In the genomic region with DNA sequence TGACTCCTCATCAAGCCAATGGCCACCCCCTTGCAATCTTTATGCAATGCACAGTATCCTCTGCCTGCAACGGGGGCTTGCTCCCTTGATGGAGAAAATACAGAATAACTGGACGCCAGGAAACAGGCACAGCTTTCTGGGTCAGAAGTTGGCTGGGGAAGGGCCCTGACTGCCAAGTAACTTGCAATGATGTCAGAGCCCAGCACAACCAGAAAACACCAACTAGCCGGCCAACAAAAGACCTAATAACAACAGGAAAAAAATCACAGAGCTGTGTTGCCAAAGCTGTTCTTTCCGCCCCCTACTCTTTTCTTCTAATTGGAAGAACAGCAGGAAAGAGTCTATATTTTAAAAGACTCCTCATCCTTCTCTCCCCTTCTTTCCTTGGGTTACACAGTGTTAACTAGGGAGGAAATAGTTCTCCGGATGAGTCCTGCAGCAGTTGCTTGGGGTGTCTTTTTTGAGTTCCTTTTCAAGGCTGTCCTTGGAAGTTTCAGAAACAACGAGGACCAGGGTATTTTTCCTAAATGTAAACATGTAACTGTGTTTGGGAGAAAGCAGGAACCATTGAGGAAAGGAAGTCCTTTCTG, we compare ENCODE assay signal across 11 cellular contexts. TPM values are rescaled to one million over a fixed set of nuclear protein-coding genes. Genes with fewer than 3 reads are reported as not detected.
DNase-seq lines count a peak whose midpoint lies in the region; ATAC-seq, FAIRE-seq and TF ChIP-seq lines count a peak whose summit lies in the region.
"Had no signal": no experiment of that assay in that cellular context is flagged by ENCODE, and none has a peak within 500 bp of the region (broad histone marks: within the 10 kb centered on the region; RNA-seq: fewer than 3 reads in every experiment).

No MANE protein-coding gene starts in this region.

- CTCF ChIA-PET in endothelial cell of umbilical vein (lab: Charles Lee) = interaction anchor here (0.9 to 6.1 kb wide), 8 partner anchors 11 to 520 kb away, joined by 3 to 91 read pairs (median 12); no protein-coding TSS in a partner anchor
- CTCF ChIA-PET in activated CD8-positive, alpha-beta T cell treated with anti-CD3 and anti-CD28 coated beads, Interleukin-2, amount 10 ng/mL, durations not matched to agents 7 days and 5 days (lab: Charles Lee) = no interaction called here

- BruUV-seq in endothelial cell of umbilical vein (replicated peaks; lab: Mats Ljungman, UMichigan) = no TSS peak

- peak overlapping the region; percentile 12 for H3K9ac ChIP-seq in endothelial cell of umbilical vein (replicated peaks; ENCODE audit: extremely low read depth, insufficient read depth, low read length)
- no peak overlapping the region for H3K9ac ChIP-seq in mesendoderm (ENCODE audit: low read length)

- H4K8ac ChIP-seq in mesendoderm (ENCODE audit: low read depth, low read length) = no peak overlapping the region

- no peaks in the 10 kb centered on the region for H3K36me3 ChIP-seq in Peyer's patch
- H3K36me3 ChIP-seq in endothelial cell of umbilical vein (ENCODE audit: control insufficient read depth in 2 of 2, extremely low read depth in 1 of 2, insufficient read depth in 2 of 2, low read length in 2 of 2) = no peaks in the 10 kb centered on the region
- no peaks in the 10 kb centered on the region for H3K36me3 ChIP-seq in mesendoderm (ENCODE audit: control insufficient read depth, insufficient read depth, low read length)

- TF ChIP-seq POLR2A in Peyer's patch (IDR thresholded peaks at IDR 0.05) (no peak), endothelial cell of umbilical vein (IDR thresholded peaks at IDR 0.05; ENCODE audit: low read depth, low read length) (no peak)

- H4K20me1 ChIP-seq in endothelial cell of umbilical vein (replicated peaks; ENCODE audit: control insufficient read depth, extremely low read depth, insufficient read depth, low read length) = no peaks in the 10 kb centered on the region

- H3K23ac ChIP-seq in mesendoderm (ENCODE audit: low read length) = no peak overlapping the region

- H3K56ac ChIP-seq in mesendoderm (ENCODE audit: low read length) = peak overlapping the region; percentile 38

- peak overlapping the region in 3 of 4 donors; percentile 76 to 93 (median 92) for H3K27ac ChIP-seq in Peyer's patch
- peak overlapping the region; percentile 21 for H3K27ac ChIP-seq in endothelial cell of umbilical vein (ENCODE audit: insufficient read depth, low read depth, low read length)
- H3K27ac ChIP-seq in mesendoderm (ENCODE audit: low read depth, low read length) = no peak overlapping the region
- peak overlapping the region; percentile 89 for H3K27ac ChIP-seq in temporal lobe (ENCODE audit: low read depth, low read length)

- POLR2A ChIA-PET in endothelial cell of umbilical vein (lab: Charles Lee) = no interaction called here
- POLR2A ChIA-PET in activated CD8-positive, alpha-beta T cell treated with anti-CD3 and anti-CD28 coated beads, Interleukin-2, amount 10 ng/mL, durations not matched to agents 7 days and 5 days (lab: Charles Lee) = no interaction called here

- intact Hi-C loops in endothelial cell of umbilical vein (cut with micrococcal nuclease) = loop anchor here (5.0 to 10.0 kb wide), 4 partner anchors 101 to 569 kb away; a partner anchor contains a TSS

- DNase-seq in Peyer's patch = no peak
- peak; percentile 89 for DNase-seq in endothelial cell of umbilical vein (ENCODE audit: low read depth, low spot score)
- DNase-seq in mesendoderm = no peak
- no peak for DNase-seq in activated CD8-positive, alpha-beta T cell treated with anti-CD3 and anti-CD28 coated beads, Interleukin-2, amount 10 ng/mL, durations not matched to agents 7 days and 5 days
- no peak for DNase-seq in activated naive CD4-positive, alpha-beta T cell treated with anti-CD3 and anti-CD28 coated beads, Interleukin-2, amount 50 U/mL, for 16 hours
- DNase-seq: DMS 273 treated with DMSO at 0.1 percent for 48 hours, NCI-H1048, OCI-M1 had no signal

- H3K4me2 ChIP-seq in endothelial cell of umbilical vein (ENCODE audit: insufficient read depth, low read length) = peak overlapping the region; percentile 32
- H3K4me2 ChIP-seq in mesendoderm (ENCODE audit: low read length) = no peak overlapping the region

- no peaks in the 10 kb centered on the region for H3K79me1 ChIP-seq in mesendoderm (ENCODE audit: low read length)

- TF ChIP-seq CTCF in Peyer's patch (IDR thresholded peaks at IDR 0.05) (no peak), endothelial cell of umbilical vein (IDR thresholded peaks at IDR 0.05; ENCODE audit: extremely low read depth in 1 of 2, insufficient read depth in 1 of 2, low read depth in 1 of 2, low read length in 2 of 2) (no peak)

- H4K5ac ChIP-seq in mesendoderm (ENCODE audit: low read length) = no peak overlapping the region

- no peak overlapping the region for H3K27ac Mint-ChIP-seq in activated CD8-positive, alpha-beta T cell treated with anti-CD3 and anti-CD28 coated beads, Interleukin-2, amount 10 ng/mL, durations not matched to agents 7 days and 5 days

- H3K4me3 ChIP-seq in Peyer's patch (peak overlapping the region in 1 of 4 donors; percentile 98), endothelial cell of umbilical vein (replicated peaks in 1 of 3; ENCODE audit: insufficient read depth in 1 of 3, low read depth in 1 of 3, low read length in 3 of 3) (no peak overlapping the region), mesendoderm (ENCODE audit: low read length) (no peak overlapping the region)

- H3K9me3 Mint-ChIP-seq in activated CD8-positive, alpha-beta T cell treated with anti-CD3 and anti-CD28 coated beads, Interleukin-2, amount 10 ng/mL, durations not matched to agents 7 days and 5 days (ENCODE audit: insufficient read depth) = no peaks in the 10 kb centered on the region

- no CpG with 5 or more reads among the region's 6 CpGs for WGBS in mesendoderm (ENCODE audit: extremely low coverage, insufficient coverage, low lambda C conversion rate)

- H3K79me2 ChIP-seq in endothelial cell of umbilical vein (ENCODE audit: control insufficient read depth, insufficient read depth, low read length) = peaks cover 17% of the 10 kb centered on the region
- peaks cover 2% of the 10 kb centered on the region for H3K79me2 ChIP-seq in mesendoderm (ENCODE audit: control insufficient read depth, insufficient read depth, low read length)

- no peak for ATAC-seq in GM18867 (IDR thresholded peaks at IDR 0.05; ENCODE audit: unreplicated experiment)
- no peak for ATAC-seq in activated CD8-positive, alpha-beta T cell treated with anti-CD3 and anti-CD28 coated beads, Interleukin-2, amount 10 ng/mL, durations not matched to agents 7 days and 5 days
- no peak for ATAC-seq in HG03521 (IDR thresholded peaks at IDR 0.05; ENCODE audit: unreplicated experiment)

- H3K27me3 Mint-ChIP-seq in activated CD8-positive, alpha-beta T cell treated with anti-CD3 and anti-CD28 coated beads, Interleukin-2, amount 10 ng/mL, durations not matched to agents 7 days and 5 days (ENCODE audit: low read depth) = peaks cover 38% of the 10 kb centered on the region

- H3K4me3 Mint-ChIP-seq in activated CD8-positive, alpha-beta T cell treated with anti-CD3 and anti-CD28 coated beads, Interleukin-2, amount 10 ng/mL, durations not matched to agents 7 days and 5 days = no peak overlapping the region

- no peak overlapping the region for H2BK120ac ChIP-seq in mesendoderm (ENCODE audit: low read depth, low read length)

- peak overlapping the region; percentile 56 for H3K4ac ChIP-seq in mesendoderm (ENCODE audit: low read depth, low read length)

- H2BK5ac ChIP-seq in mesendoderm (ENCODE audit: low read length) = peak overlapping the region; percentile 32

- H3K9me3 ChIP-seq in Peyer's patch = no peaks in the 10 kb centered on the region
- H3K9me3 ChIP-seq in endothelial cell of umbilical vein (replicated peaks; ENCODE audit: control insufficient read depth, insufficient read depth, low read length) = no peaks in the 10 kb centered on the region

- H3K4me1 Mint-ChIP-seq in activated CD8-positive, alpha-beta T cell treated with anti-CD3 and anti-CD28 coated beads, Interleukin-2, amount 10 ng/mL, durations not matched to agents 7 days and 5 days (ENCODE audit: low read depth) = peaks cover 3% of the 10 kb centered on the region

- H3K18ac ChIP-seq in mesendoderm (ENCODE audit: low read length) = peak overlapping the region; percentile 94

- no peaks in the 10 kb centered on the region for H3K36me3 Mint-ChIP-seq in activated CD8-positive, alpha-beta T cell treated with anti-CD3 and anti-CD28 coated beads, Interleukin-2, amount 10 ng/mL, durations not matched to agents 7 days and 5 days (ENCODE audit: low read depth)

- H2AK5ac ChIP-seq in mesendoderm (ENCODE audit: low read length) = no peak overlapping the region

- H3K9me1 ChIP-seq in endothelial cell of umbilical vein (replicated peaks; ENCODE audit: control insufficient read depth, extremely low read depth, insufficient read depth, low read length) = no peaks in the 10 kb centered on the region

- peak overlapping the region; percentile 72 for H2AFZ ChIP-seq in endothelial cell of umbilical vein (ENCODE audit: low read depth, low read length)

- no peak overlapping the region for H2BK15ac ChIP-seq in mesendoderm (replicated peaks; ENCODE audit: low read depth)

- H3K4me1 ChIP-seq in Peyer's patch (peaks cover 0 to 9% (median 0%) of the 10 kb centered on the region in 4 donors), endothelial cell of umbilical vein (ENCODE audit: control insufficient read depth, extremely low read depth, insufficient read depth, low read length) (peaks cover 19% of the 10 kb centered on the region), mesendoderm (ENCODE audit: control insufficient read depth, low read depth, low read length) (peaks cover 5% of the 10 kb centered on the region)

- dilution Hi-C loops in endothelial cell of umbilical vein (cut with MboI; ENCODE audit: extremely low pct_ligation_motif_present, low sequenced_read_pairs) = no loop called here

- FAIRE-seq in endothelial cell of umbilical vein (lab: Jason Lieb, UNC) = peak; percentile 55

- H3K27me3 ChIP-seq in Peyer's patch (no peaks in the 10 kb centered on the region), endothelial cell of umbilical vein (ENCODE audit: control insufficient read depth in 2 of 2, insufficient read depth in 2 of 2, low read length in 2 of 2) (no peaks in the 10 kb centered on the region), mesendoderm (ENCODE audit: insufficient read depth, low read length, poor library complexity) (no peaks in the 10 kb centered on the region)

RNA-seq across cellular contexts. Expression of a gene that starts 1.4 kb away (rescaled TPM):
- 100 to 1,000 TPM in 2 of 4 donors, 10 to 100 TPM in 2; 12.4 to 120 (median 105) TPM for total RNA-seq in Peyer's patch
- total RNA-seq in endothelial cell of umbilical vein = 22.5 and 26.7 TPM in 2 replicates
- 16.3 and 16.4 TPM in 2 replicates for polyA plus RNA-seq in endothelial cell of umbilical vein
- 5.5 and 7.0 TPM in 2 replicates for polyA plus RNA-seq in endothelial cell of umbilical vein (2011; cell fraction: cytosol; rRNA removed)
- polyA plus RNA-seq in endothelial cell of umbilical vein (2011; cell fraction: nucleus; rRNA removed) = 60.7 and 69.8 TPM in 2 replicates
- 9.2 and 13.4 TPM in 2 replicates for polyA plus RNA-seq in endothelial cell of umbilical vein (2012)
- polyA minus RNA-seq in endothelial cell of umbilical vein = 52.1 and 54.8 TPM in 2 replicates
- polyA minus RNA-seq in endothelial cell of umbilical vein (2011; cell fraction: cytosol; rRNA and poly(A)+ RNA removed) = 21.8 TPM
- polyA minus RNA-seq in endothelial cell of umbilical vein (2011; cell fraction: nucleus; rRNA and poly(A)+ RNA removed) = 52.4 and 55.5 TPM in 2 replicates
- polyA plus RNA-seq in mesendoderm (2013, experiment 1 of 2) = 1.9 TPM
- 1.6 TPM for polyA plus RNA-seq in mesendoderm (2013, experiment 2 of 2)
- total RNA-seq in temporal lobe = 49.4 TPM
- total RNA-seq in activated CD8-positive, alpha-beta T cell treated with anti-CD3 and anti-CD28 coated beads, Interleukin-2, amount 10 ng/mL, durations not matched to agents 7 days and 5 days = not detected

Comparison
In these comparisons a context has a peak if more than half of its experiments do, and no peak if none do; other contexts are left out.
1. RNA of a gene that starts 1.4 kb away (total RNA-seq): 12.4 to 120 TPM in Peyer's patch, 49.4 TPM in temporal lobe (single experiment) and 22.5 to 26.7 TPM in endothelial cell of umbilical vein; not detected in activated CD8-positive, alpha-beta T cell treated with anti-CD3 and anti-CD28 coated beads, Interleukin-2, amount 10 ng/mL, durations not matched to agents 7 days and 5 days; every median in the first group is over 10 times any median in the second.